8 cellular contexts compared by ENCODE assay signal in genomic region chr1:39398278-39399010, GRCh38.
DNase-seq lines count a peak whose midpoint lies in the region; ATAC-seq and TF ChIP-seq lines count a peak whose summit lies in the region.

No MANE protein-coding gene starts in this region.

- H3K9me3 ChIP-seq in SJCRH30 (replicated peaks): no peaks in the 10 kb centered on the region

- peaks cover 44% of the 10 kb centered on the region for H3K4me1 ChIP-seq in SJCRH30

- H3K4me3 ChIP-seq in SJCRH30: peak overlapping the region; percentile 35
- H3K4me3 ChIP-seq in brain microvascular endothelial cell (ENCODE audit: low read depth, low read length): no peak overlapping the region

- in situ Hi-C loops in brain microvascular endothelial cell (cut with HindIII; ENCODE audit: low pct_ligation_motif_present, low sequenced_read_pairs): no loop called here

- ATAC-seq in GM21529 (IDR thresholded peaks at IDR 0.05; ENCODE audit: unreplicated experiment): peak; percentile 51
- no peak for ATAC-seq in HG03521 (IDR thresholded peaks at IDR 0.05; ENCODE audit: unreplicated experiment)
- no peak for ATAC-seq in GM21390 (IDR thresholded peaks at IDR 0.05; ENCODE audit: unreplicated experiment)

- no peak for TF ChIP-seq CTCF in brain microvascular endothelial cell (IDR thresholded peaks at IDR 0.05; ENCODE audit: low read depth, low read length, missing control alignments)

- H3K27me3 ChIP-seq in SJCRH30 (no peaks in the 10 kb centered on the region), brain microvascular endothelial cell (replicated peaks) (no peaks in the 10 kb centered on the region)

- DNase-seq in A172 (ENCODE audit: low spot score): peak; percentile 99
- DNase-seq in SJCRH30: peak; percentile 96 to 99
- peak; percentile 98 for DNase-seq in brain microvascular endothelial cell
- peak; percentile 99 for DNase-seq in kidney tubule cell (ENCODE audit: low spot score)
- peak; percentile 47 for DNase-seq in stimulated activated CD4-positive, alpha-beta T cell treated with anti-CD3 and anti-CD28 coated beads, Interleukin-1b, Interleukin-23, amount 100 ng/mL, for 48 hours

- H3K27ac ChIP-seq in SJCRH30 (peak overlapping the region; percentile 89), brain microvascular endothelial cell (peak overlapping the region; percentile 74)

- H3K36me3 ChIP-seq in SJCRH30 (no peaks in the 10 kb centered on the region), brain microvascular endothelial cell (replicated peaks) (no peaks in the 10 kb centered on the region)

Comparison
In these comparisons a context has a peak if more than half of its experiments do, and no peak if none do; other contexts are left out.
1. DNase-seq: peak in every context shown above with its lines; median percentile 99 in A172; 99 in kidney tubule cell; 98 in brain microvascular endothelial cell; 98 in SJCRH30; 47 in stimulated activated CD4-positive, alpha-beta T cell treated with anti-CD3 and anti-CD28 coated beads, Interleukin-1b, Interleukin-23, amount 100 ng/mL, for 48 hours.